In the genomic region with DNA sequence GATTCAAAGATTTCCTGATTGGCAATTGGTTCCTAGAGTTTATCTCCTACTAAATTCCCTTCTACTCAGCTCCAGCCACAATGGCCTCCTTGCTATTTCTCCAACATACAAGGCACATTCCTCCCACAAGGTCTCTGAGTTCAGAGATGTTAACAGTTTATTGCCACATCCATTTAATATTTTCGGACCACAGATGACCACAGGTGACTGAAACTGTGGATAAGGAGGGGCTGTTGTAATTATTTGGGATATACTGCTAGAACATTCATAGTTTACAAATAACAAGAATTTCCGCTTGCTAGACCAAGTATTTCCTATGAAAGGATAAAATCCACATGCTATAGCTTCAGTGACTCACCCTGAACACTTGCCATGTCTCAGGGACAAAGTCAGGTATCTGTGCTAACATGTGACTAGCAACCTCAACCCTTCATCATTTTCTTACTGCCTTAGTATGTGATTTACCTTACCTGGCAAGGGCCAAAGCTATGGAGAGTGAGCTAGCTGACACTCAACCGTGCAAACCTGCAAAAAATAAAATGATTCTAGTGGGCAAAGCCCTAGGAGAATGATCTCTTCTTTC, we compare ENCODE assay signal across 1 cellular context.
TF ChIP-seq lines count a peak whose summit lies in the region.

No MANE protein-coding gene starts in this region.

TF ChIP-seq in IMR-90, 13 proteins besides CTCF, POLR2A, EP300 and RAD21 (continued from another document):
- TF ChIP-seq, protein P1, sequence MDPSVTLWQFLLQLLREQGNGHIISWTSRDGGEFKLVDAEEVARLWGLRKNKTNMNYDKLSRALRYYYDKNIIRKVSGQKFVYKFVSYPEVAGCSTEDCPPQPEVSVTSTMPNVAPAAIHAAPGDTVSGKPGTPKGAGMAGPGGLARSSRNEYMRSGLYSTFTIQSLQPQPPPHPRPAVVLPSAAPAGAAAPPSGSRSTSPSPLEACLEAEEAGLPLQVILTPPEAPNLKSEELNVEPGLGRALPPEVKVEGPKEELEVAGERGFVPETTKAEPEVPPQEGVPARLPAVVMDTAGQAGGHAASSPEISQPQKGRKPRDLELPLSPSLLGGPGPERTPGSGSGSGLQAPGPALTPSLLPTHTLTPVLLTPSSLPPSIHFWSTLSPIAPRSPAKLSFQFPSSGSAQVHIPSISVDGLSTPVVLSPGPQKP (IDR thresholded peaks at IDR 0.05; ENCODE audit: borderline replicate concordance, low read depth, low read length), result no peak
- TF ChIP-seq, protein P2, sequence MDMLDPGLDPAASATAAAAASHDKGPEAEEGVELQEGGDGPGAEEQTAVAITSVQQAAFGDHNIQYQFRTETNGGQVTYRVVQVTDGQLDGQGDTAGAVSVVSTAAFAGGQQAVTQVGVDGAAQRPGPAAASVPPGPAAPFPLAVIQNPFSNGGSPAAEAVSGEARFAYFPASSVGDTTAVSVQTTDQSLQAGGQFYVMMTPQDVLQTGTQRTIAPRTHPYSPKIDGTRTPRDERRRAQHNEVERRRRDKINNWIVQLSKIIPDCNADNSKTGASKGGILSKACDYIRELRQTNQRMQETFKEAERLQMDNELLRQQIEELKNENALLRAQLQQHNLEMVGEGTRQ (IDR thresholded peaks at IDR 0.05; ENCODE audit: low read depth, low read length), result no peak
- TF ChIP-seq NFE2L2 (IDR thresholded peaks at IDR 0.05; ENCODE audit: low read depth, low read length) (no peak), SMC3 (IDR thresholded peaks at IDR 0.05; ENCODE audit: low read depth, low read length) (no peak), FOS (IDR thresholded peaks at IDR 0.05; ENCODE audit: low read depth, low read length) (no peak), CHD1 (IDR thresholded peaks at IDR 0.05; ENCODE audit: low read depth, low read length) (no peak), MXI1 (IDR thresholded peaks at IDR 0.05; ENCODE audit: borderline replicate concordance, low read depth, low read length) (no peak)
TF ChIP-seq in IMR-90: peak in this region for 0.
